11 cellular contexts compared by ENCODE assay signal in genomic region chr10:6778992-6779701, GRCh38.
DNase-seq lines count a peak whose midpoint lies in the region; TF ChIP-seq lines count a peak whose summit lies in the region.
"Had no signal": no experiment of that assay in that cellular context is flagged by ENCODE, and none has a peak within 500 bp of the region (broad histone marks: within the 10 kb centered on the region; RNA-seq: fewer than 3 reads in every experiment).

No MANE protein-coding gene starts in this region.

- TF ChIP-seq CTCF in GM10266 (IDR thresholded peaks at IDR 0.05; ENCODE audit: control insufficient read depth, insufficient read depth, low read depth, missing control alignments): no peak
- TF ChIP-seq CTCF in nephron progenitor cell (IDR thresholded peaks at IDR 0.05): no peak
- TF ChIP-seq CTCF in esophagus squamous epithelium (IDR thresholded peaks at IDR 0.05): no peak

- H2BK15ac ChIP-seq in mesendoderm (replicated peaks; ENCODE audit: low read depth): no peak overlapping the region

- H4K8ac ChIP-seq in mesendoderm (ENCODE audit: low read depth, low read length): no peak overlapping the region

- no CpG with 5 or more reads among the region's 4 CpGs for WGBS in mesendoderm (ENCODE audit: extremely low coverage, insufficient coverage, low lambda C conversion rate)
- WGBS in esophagus squamous epithelium, 2 donors: 23 to 42% methylated on average over 3 to 4 of the region's 4 CpGs

- H2BK5ac ChIP-seq in mesendoderm (ENCODE audit: low read length): no peak overlapping the region

- no peak overlapping the region for H2AK5ac ChIP-seq in mesendoderm (ENCODE audit: low read length)

- H3K27ac Mint-ChIP-seq in nephron progenitor cell: no peak overlapping the region

- H3K56ac ChIP-seq in mesendoderm (ENCODE audit: low read length): no peak overlapping the region

- H3K4me1 Mint-ChIP-seq in nephron progenitor cell: peaks cover 10% of the 10 kb centered on the region

- TF ChIP-seq POLR2A in esophagus squamous epithelium (IDR thresholded peaks at IDR 0.05): no peak

- intact Hi-C loops in esophagus squamous epithelium (cut with DNase I): no loop called here

- no peak overlapping the region for H3K4me3 Mint-ChIP-seq in nephron progenitor cell

- H3K36me3 ChIP-seq in mesendoderm (ENCODE audit: control insufficient read depth, insufficient read depth, low read length) (no peaks in the 10 kb centered on the region), esophagus squamous epithelium (no peaks in the 10 kb centered on the region)
- H3K36me3 ChIP-seq: adrenal gland had no signal

- H3K36me3 Mint-ChIP-seq in nephron progenitor cell (ENCODE audit: low read depth): no peaks in the 10 kb centered on the region

- DNase-seq in AG08396 (ENCODE audit: low spot score) (peak; percentile 87), LHCN-M2 (ENCODE audit: low read depth) (peak; percentile 97), dedifferentiated amniotic fluid mesenchymal stem cell (ENCODE audit: extremely low spot score) (peak; percentile 92), mesendoderm (peak; percentile 85), GM10266 (ENCODE audit: extremely low spot score) (no peak), T-helper 1 cell (no peak), nephron progenitor cell (no peak), esophagus squamous epithelium (lab: John Stamatoyannopoulos, UW) (no peak)
- DNase-seq: Caco-2, NCI-H446 treated with DMSO at 0.1 percent for 48 hours had no signal

- no peak overlapping the region for H2BK120ac ChIP-seq in mesendoderm (ENCODE audit: low read depth, low read length)

- H3K4ac ChIP-seq in mesendoderm (ENCODE audit: low read depth, low read length): no peak overlapping the region

- H3K9ac ChIP-seq in mesendoderm (ENCODE audit: low read length): no peak overlapping the region

- H3K9me3 Mint-ChIP-seq in nephron progenitor cell: no peaks in the 10 kb centered on the region

- no peaks in the 10 kb centered on the region for H3K9me3 ChIP-seq in esophagus squamous epithelium
- H3K9me3 ChIP-seq: adrenal gland, Caco-2 had no signal

- H3K79me2 ChIP-seq in mesendoderm (ENCODE audit: control insufficient read depth, insufficient read depth, low read length): no peaks in the 10 kb centered on the region

- H3K27ac ChIP-seq in mesendoderm (ENCODE audit: low read depth, low read length) (no peak overlapping the region), esophagus squamous epithelium (no peak overlapping the region)
- H3K27ac ChIP-seq: adrenal gland had no signal

- peaks cover 35% of the 10 kb centered on the region for H3K27me3 Mint-ChIP-seq in nephron progenitor cell (ENCODE audit: low read depth, poor library complexity)

- no peak overlapping the region for H3K23ac ChIP-seq in mesendoderm (ENCODE audit: low read length)

- H3K4me1 ChIP-seq in mesendoderm (ENCODE audit: control insufficient read depth, low read depth, low read length) (no peaks in the 10 kb centered on the region), esophagus squamous epithelium (peaks cover 0 to 9% (median 0%) of the 10 kb centered on the region in 3 donors)
- H3K4me1 ChIP-seq: adrenal gland, Caco-2 had no signal

- H3K79me1 ChIP-seq in mesendoderm (ENCODE audit: low read length): no peaks in the 10 kb centered on the region

- no peaks in the 10 kb centered on the region for H3K27me3 ChIP-seq in mesendoderm (ENCODE audit: insufficient read depth, low read length, poor library complexity)
- peaks cover 0 to 25% (median 0%) of the 10 kb centered on the region in 4 donors for H3K27me3 ChIP-seq in esophagus squamous epithelium

- H3K4me3 ChIP-seq in mesendoderm (ENCODE audit: low read length): no peak overlapping the region
- no peak overlapping the region for H3K4me3 ChIP-seq in esophagus squamous epithelium
- H3K4me3 ChIP-seq: adrenal gland had no signal

- H3K4me2 ChIP-seq in mesendoderm (ENCODE audit: low read length): no peak overlapping the region

- no peak overlapping the region for H3K18ac ChIP-seq in mesendoderm (ENCODE audit: low read length)

- H4K5ac ChIP-seq in mesendoderm (ENCODE audit: low read length): no peak overlapping the region

Comparison
In these comparisons a context has a peak if more than half of its experiments do, and no peak if none do; other contexts are left out.
1. DNase-seq: peak in AG08396 (single experiment), LHCN-M2 (single experiment), dedifferentiated amniotic fluid mesenchymal stem cell (single experiment) and mesendoderm (single experiment); none in GM10266 (single experiment), T-helper 1 cell (0 of 5), nephron progenitor cell (single experiment) and esophagus squamous epithelium (single experiment).